1 cellular context compared by ENCODE assay signal in genomic region chr17:10447035-10447931, GRCh38.
TF ChIP-seq lines count a peak whose summit lies in the region.

No MANE protein-coding gene starts in this region.

TF ChIP-seq in HepG2, 621 proteins besides CTCF, POLR2A, EP300 and RAD21 (continued from another document and continues in another):
- TF ChIP-seq LRRFIP1 (CRISPR knock-in tag; conservative IDR thresholded peaks at IDR 0.05): no peak
- TF ChIP-seq CBX1 (IDR thresholded peaks at IDR 0.05; ENCODE audit: low read depth): no peak
- no peak for TF ChIP-seq MTA3 (CRISPR knock-in tag; IDR thresholded peaks at IDR 0.05)
- no peak for TF ChIP-seq ZNF501 (CRISPR knock-in tag; IDR thresholded peaks at IDR 0.05)
- TF ChIP-seq SRSF9 (IDR thresholded peaks at IDR 0.05; ENCODE audit: borderline replicate concordance, insufficient read depth, low read depth, low read length, poor library complexity, severe bottlenecking): no peak
- no peak for TF ChIP-seq MYNN (CRISPR knock-in tag; IDR thresholded peaks at IDR 0.05; ENCODE audit: low read depth)
- no peak for TF ChIP-seq THAP8 (CRISPR knock-in tag; IDR thresholded peaks at IDR 0.05; ENCODE audit: borderline replicate concordance)
- TF ChIP-seq HMGXB4 (CRISPR knock-in tag; IDR thresholded peaks at IDR 0.05; ENCODE audit: borderline replicate concordance in 1 of 2, low read depth in 1 of 2): no peak
- TF ChIP-seq CHD2 (IDR thresholded peaks at IDR 0.05; ENCODE audit: low read depth, low read length): no peak
- TF ChIP-seq, protein P1, sequence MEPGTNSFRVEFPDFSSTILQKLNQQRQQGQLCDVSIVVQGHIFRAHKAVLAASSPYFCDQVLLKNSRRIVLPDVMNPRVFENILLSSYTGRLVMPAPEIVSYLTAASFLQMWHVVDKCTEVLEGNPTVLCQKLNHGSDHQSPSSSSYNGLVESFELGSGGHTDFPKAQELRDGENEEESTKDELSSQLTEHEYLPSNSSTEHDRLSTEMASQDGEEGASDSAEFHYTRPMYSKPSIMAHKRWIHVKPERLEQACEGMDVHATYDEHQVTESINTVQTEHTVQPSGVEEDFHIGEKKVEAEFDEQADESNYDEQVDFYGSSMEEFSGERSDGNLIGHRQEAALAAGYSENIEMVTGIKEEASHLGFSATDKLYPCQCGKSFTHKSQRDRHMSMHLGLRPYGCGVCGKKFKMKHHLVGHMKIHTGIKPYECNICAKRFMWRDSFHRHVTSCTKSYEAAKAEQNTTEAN (CRISPR knock-in tag; conservative IDR thresholded peaks at IDR 0.05): no peak
- TF ChIP-seq MLXIP (CRISPR knock-in tag; IDR thresholded peaks at IDR 0.05; ENCODE audit: borderline replicate concordance): no peak
- no peak for TF ChIP-seq TRIM22 (IDR thresholded peaks at IDR 0.05)
- no peak for TF ChIP-seq THRA (CRISPR knock-in tag; IDR thresholded peaks at IDR 0.05; ENCODE audit: borderline replicate concordance)
- TF ChIP-seq ZSCAN29 (CRISPR knock-in tag; conservative IDR thresholded peaks at IDR 0.05): no peak
- no peak for TF ChIP-seq ZNF124 (CRISPR knock-in tag; IDR thresholded peaks at IDR 0.05)
- no peak for TF ChIP-seq MTF1 (CRISPR knock-in tag; IDR thresholded peaks at IDR 0.05)
- no peak for TF ChIP-seq SRF (IDR thresholded peaks at IDR 0.05; ENCODE audit: low read depth, low read length)
- TF ChIP-seq MEIS1 (CRISPR knock-in tag; IDR thresholded peaks at IDR 0.05; ENCODE audit: borderline replicate concordance): no peak
- TF ChIP-seq ZKSCAN1 (IDR thresholded peaks at IDR 0.05; ENCODE audit: low read length): no peak
- no peak; the same call in 1 of the 2 replicates for TF ChIP-seq ELF3 (CRISPR knock-in tag; IDR thresholded peaks at IDR 0.05)
- TF ChIP-seq ZNF12 (CRISPR knock-in tag; IDR thresholded peaks at IDR 0.05): no peak
- no peak for TF ChIP-seq NR0B2 (CRISPR knock-in tag; IDR thresholded peaks at IDR 0.05)
- no peak for TF ChIP-seq HES4 (CRISPR knock-in tag; IDR thresholded peaks at IDR 0.05; ENCODE audit: borderline replicate concordance)
- TF ChIP-seq ZFY (CRISPR knock-in tag; IDR thresholded peaks at IDR 0.05): no peak
- 0 out of 2 replicates have a peak, but pooled peaks have one; percentile 28 for TF ChIP-seq NR2F6 (IDR thresholded peaks at IDR 0.05)
- TF ChIP-seq NR2F6 (CRISPR knock-in tag; IDR thresholded peaks at IDR 0.05): peak; percentile 22; the same call in 1 of the 2 replicates
- no peak for TF ChIP-seq ZNF253 (CRISPR knock-in tag; IDR thresholded peaks at IDR 0.05; ENCODE audit: borderline replicate concordance)
- TF ChIP-seq ZNF343 (CRISPR knock-in tag; IDR thresholded peaks at IDR 0.05): no peak
- TF ChIP-seq ZBTB42 (CRISPR knock-in tag; IDR thresholded peaks at IDR 0.05): no peak
- no peak for TF ChIP-seq ZNF747 (CRISPR knock-in tag; IDR thresholded peaks at IDR 0.05; ENCODE audit: borderline replicate concordance)
- TF ChIP-seq ATF1 (CRISPR knock-in tag; IDR thresholded peaks at IDR 0.05): peak; percentile 45; the same call in 1 of the 2 replicates
- no peak for TF ChIP-seq BORCS8-MEF2B (CRISPR knock-in tag; IDR thresholded peaks at IDR 0.05)
- TF ChIP-seq ZSCAN22 (CRISPR knock-in tag; IDR thresholded peaks at IDR 0.05): no peak
- TF ChIP-seq ZHX1 (CRISPR knock-in tag; IDR thresholded peaks at IDR 0.05; ENCODE audit: low read depth): no peak
- TF ChIP-seq ZC3H4 (CRISPR knock-in tag; IDR thresholded peaks at IDR 0.05; ENCODE audit: borderline replicate concordance): no peak
- TF ChIP-seq NFE2L1 (CRISPR knock-in tag; IDR thresholded peaks at IDR 0.05; ENCODE audit: borderline replicate concordance): no peak
- no peak for TF ChIP-seq ZFP36L2 (CRISPR knock-in tag; IDR thresholded peaks at IDR 0.05)
- TF ChIP-seq, protein P2, sequence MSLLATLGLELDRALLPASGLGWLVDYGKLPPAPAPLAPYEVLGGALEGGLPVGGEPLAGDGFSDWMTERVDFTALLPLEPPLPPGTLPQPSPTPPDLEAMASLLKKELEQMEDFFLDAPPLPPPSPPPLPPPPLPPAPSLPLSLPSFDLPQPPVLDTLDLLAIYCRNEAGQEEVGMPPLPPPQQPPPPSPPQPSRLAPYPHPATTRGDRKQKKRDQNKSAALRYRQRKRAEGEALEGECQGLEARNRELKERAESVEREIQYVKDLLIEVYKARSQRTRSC (CRISPR knock-in tag; IDR thresholded peaks at IDR 0.05; ENCODE audit: low read depth): no peak
- TF ChIP-seq NR3C1 (CRISPR knock-in tag; IDR thresholded peaks at IDR 0.05): no peak
- no peak for TF ChIP-seq STAT5B (CRISPR knock-in tag; IDR thresholded peaks at IDR 0.05)
- TF ChIP-seq CSRNP2 (CRISPR knock-in tag; conservative IDR thresholded peaks at IDR 0.05; ENCODE audit: low read depth): no peak
- TF ChIP-seq ZNF10 (CRISPR knock-in tag; IDR thresholded peaks at IDR 0.05; ENCODE audit: borderline replicate concordance, low read depth): no peak
- no peak for TF ChIP-seq CENPT (CRISPR knock-in tag; IDR thresholded peaks at IDR 0.05; ENCODE audit: low read depth)
- no peak for TF ChIP-seq PHF5A (CRISPR knock-in tag; IDR thresholded peaks at IDR 0.05; ENCODE audit: low read depth, unreplicated experiment)
- TF ChIP-seq ZNF101 (CRISPR knock-in tag; IDR thresholded peaks at IDR 0.05; ENCODE audit: borderline replicate concordance, low read depth): no peak
- no peak for TF ChIP-seq KAT7 (CRISPR knock-in tag; IDR thresholded peaks at IDR 0.05; ENCODE audit: borderline replicate concordance)
- no peak for TF ChIP-seq ZNF292 (CRISPR knock-in tag; IDR thresholded peaks at IDR 0.05; ENCODE audit: borderline replicate concordance, low read depth)
- TF ChIP-seq GABPA (IDR thresholded peaks at IDR 0.05; ENCODE audit: low read depth, low read length): no peak
- TF ChIP-seq GABPA (CRISPR knock-in tag; IDR thresholded peaks at IDR 0.05; ENCODE audit: low read depth): peak; percentile 72; the same call in 1 of the 2 replicates
- TF ChIP-seq HNRNPL (IDR thresholded peaks at IDR 0.05; ENCODE audit: low read depth, low read length): no peak
- no peak for TF ChIP-seq CENPX (CRISPR knock-in tag; IDR thresholded peaks at IDR 0.05)
- no peak for TF ChIP-seq ZNF225 (CRISPR knock-in tag; IDR thresholded peaks at IDR 0.05)
- no peak for TF ChIP-seq EEA1 (CRISPR knock-in tag; IDR thresholded peaks at IDR 0.05; ENCODE audit: borderline replicate concordance)
